In the genomic region with DNA sequence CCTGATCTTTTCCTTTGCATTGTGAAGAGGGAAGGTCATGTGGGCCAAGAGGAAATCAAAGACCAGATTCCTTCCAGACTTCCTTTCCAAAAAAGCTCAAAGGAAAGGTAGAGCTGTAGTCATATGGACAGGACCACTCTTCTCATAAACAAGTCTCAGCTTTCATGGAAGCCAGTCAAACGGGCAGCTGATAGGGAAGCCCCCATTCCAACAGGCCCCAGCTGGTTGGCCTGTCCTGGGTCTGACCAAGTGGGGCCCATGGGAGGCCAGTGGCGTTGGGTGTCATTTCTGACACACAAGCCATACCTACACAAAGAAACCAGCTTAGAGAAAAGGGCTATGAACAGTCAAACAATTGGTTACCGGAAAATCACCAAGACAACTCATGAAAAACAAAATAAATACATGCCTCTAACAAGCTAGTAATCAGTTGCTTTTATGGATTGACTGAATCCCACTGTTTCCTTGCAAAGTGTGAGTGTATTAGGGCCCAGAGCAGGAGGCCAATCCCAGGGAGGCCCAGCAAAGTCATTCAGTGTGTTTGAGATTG, we compare ENCODE assay signal across 18 cellular contexts.
A peak's percentile ranks its signal among the peaks of the same experiment; 100 is the strongest.
DNase-seq lines count a peak whose midpoint lies in the region; ATAC-seq and TF ChIP-seq lines count a peak whose summit lies in the region.
"Had no signal": no experiment of that assay in that cellular context is flagged by ENCODE, and none has a peak within 500 bp of the region (broad histone marks: within the 10 kb centered on the region; RNA-seq: fewer than 3 reads in every experiment).

No MANE protein-coding gene starts in this region.

- H3K4me3 Mint-ChIP-seq in endothelial cell (ENCODE audit: unreplicated experiment) (no peak overlapping the region), nephron (no peak overlapping the region)

- H3K27ac ChIP-seq in left ventricle myocardium inferior (replicated peaks): peak overlapping the region; percentile 68
- H3K27ac ChIP-seq in subcutaneous abdominal adipose tissue (ENCODE audit: low read depth, low read length): peak overlapping the region; percentile 3

- peak overlapping the region; percentile 92 for H3K27ac Mint-ChIP-seq in endothelial cell (ENCODE audit: unreplicated experiment)
- H3K27ac Mint-ChIP-seq in nephron: peak overlapping the region in 2 of 3 experiments; percentile 50 to 60

- no peaks in the 10 kb centered on the region for H3K36me3 ChIP-seq in left ventricle myocardium inferior
- H3K36me3 ChIP-seq in subcutaneous abdominal adipose tissue (ENCODE audit: control insufficient read depth in 5 of 5, insufficient read depth in 5 of 5, low read length in 5 of 5): no peaks in the 10 kb centered on the region
- H3K36me3 ChIP-seq: MG63 had no signal

- H3K9me3 Mint-ChIP-seq in endothelial cell (ENCODE audit: unreplicated experiment) (no peaks in the 10 kb centered on the region), nephron (peaks cover 2% of the 10 kb centered on the region)

- no peaks in the 10 kb centered on the region for H3K27me3 ChIP-seq in left ventricle myocardium inferior (ENCODE audit: low read depth)
- peaks cover 0 to 10% (median 0%) of the 10 kb centered on the region in 5 donors for H3K27me3 ChIP-seq in subcutaneous abdominal adipose tissue (ENCODE audit: control insufficient read depth in 5 of 5, insufficient read depth in 4 of 5, low read length in 5 of 5)
- H3K27me3 ChIP-seq: MG63 had no signal

- H3K4me1 Mint-ChIP-seq in endothelial cell (ENCODE audit: unreplicated experiment): peaks cover 16% of the 10 kb centered on the region
- H3K4me1 Mint-ChIP-seq in nephron: peaks cover 23% of the 10 kb centered on the region

- H3K9ac ChIP-seq in subcutaneous abdominal adipose tissue (ENCODE audit: low read length in 5 of 5): no peak overlapping the region

- H3K4me3 ChIP-seq in left ventricle myocardium inferior (no peak overlapping the region), subcutaneous abdominal adipose tissue (ENCODE audit: low read depth in 1 of 5, low read length in 5 of 5) (no peak overlapping the region)
- H3K4me3 ChIP-seq: MG63 had no signal

- intact Hi-C loops in left ventricle myocardium inferior (cut with micrococcal nuclease): no loop called here
- intact Hi-C loops in Right ventricle myocardium inferior (cut with DNase I): loop anchor here (5.0 kb wide), 1 partner anchor 149 kb away; the partner anchor contains the start of gene MAMLD1

- ATAC-seq in Right ventricle myocardium inferior (no peak), HG03139 (IDR thresholded peaks at IDR 0.05; ENCODE audit: unreplicated experiment) (no peak), HG02798 (IDR thresholded peaks at IDR 0.05; ENCODE audit: poor library complexity, unreplicated experiment) (no peak)
- ATAC-seq: Panc1 had no signal

- H3K27me3 Mint-ChIP-seq in endothelial cell (ENCODE audit: unreplicated experiment) (no peaks in the 10 kb centered on the region), nephron (ENCODE audit: low read depth) (peaks cover 5% of the 10 kb centered on the region)

- H3K4me1 ChIP-seq in left ventricle myocardium inferior (peaks cover 16% of the 10 kb centered on the region), subcutaneous abdominal adipose tissue (ENCODE audit: control insufficient read depth in 5 of 5, insufficient read depth in 5 of 5, low read length in 5 of 5) (peaks cover 2 to 25% (median 20%) of the 10 kb centered on the region in 5 donors)

- H3K9me3 ChIP-seq in left ventricle myocardium inferior (replicated peaks): no peaks in the 10 kb centered on the region
- H3K9me3 ChIP-seq in subcutaneous abdominal adipose tissue (ENCODE audit: control insufficient read depth in 5 of 5, low read length in 5 of 5): no peaks in the 10 kb centered on the region
- H3K9me3 ChIP-seq: MG63 had no signal

- no peak for TF ChIP-seq CTCF in left ventricle myocardium inferior (IDR thresholded peaks at IDR 0.05; ENCODE audit: borderline replicate concordance)
- no peak for TF ChIP-seq CTCF in endothelial cell (IDR thresholded peaks at IDR 0.05; ENCODE audit: unreplicated experiment)
- no peak for TF ChIP-seq CTCF in nephron (IDR thresholded peaks at IDR 0.05; ENCODE audit: unreplicated experiment in 3 of 3)

- DNase-seq in left ventricle myocardium inferior (no peak), Right ventricle myocardium inferior (ENCODE audit: missing footprints) (no peak), endothelial cell (ENCODE audit: low spot score) (no peak)
- no peak for DNase-seq in activated effector memory CD4-positive, alpha-beta T cell treated with Interleukin-2 at 50 U/mL for 16 hours
- DNase-seq: C1 segment of cervical spinal cord, DMS 273 treated with DMSO at 0.1 percent for 48 hours, GF-D8, GOT3, MG63, NCI-H1092 treated with DMSO at 0.1 percent for 48 hours, NCI-H1694, NCI-H2227 treated with DMSO at 0.1 percent for 48 hours, NCI-H524 had no signal

- no peaks in the 10 kb centered on the region for H3K36me3 Mint-ChIP-seq in endothelial cell (ENCODE audit: low read depth, unreplicated experiment)
- no peaks in the 10 kb centered on the region for H3K36me3 Mint-ChIP-seq in nephron (ENCODE audit: low read depth)
